Comparison of ENCODE assay signal across 1 cellular context in genomic region chr2:168470188-168470879, GRCh38.
TF ChIP-seq lines count a peak whose summit lies in the region.

No MANE protein-coding gene starts in this region.

TF ChIP-seq in GM23338, 12 proteins besides CTCF, POLR2A, EP300 and RAD21 (continued from another document):
- TF ChIP-seq ZNF462 (CRISPR knock-in tag; IDR thresholded peaks at IDR 0.05) = no peak
- no peak for TF ChIP-seq CREB1 (CRISPR knock-in tag; IDR thresholded peaks at IDR 0.05; ENCODE audit: low read depth)
